In genomic region chr6:89375427-89375868, GRCh38 we compare ENCODE assay signal across 8 cellular contexts. TPM values are rescaled to one million over a fixed set of nuclear protein-coding genes. Genes with fewer than 3 reads are reported as not detected.
DNase-seq lines count a peak whose midpoint lies in the region; ATAC-seq, FAIRE-seq and TF ChIP-seq lines count a peak whose summit lies in the region.

No MANE protein-coding gene starts in this region.

- H3K9me1 ChIP-seq in K562 (ENCODE audit: control insufficient read depth, insufficient read depth, low read length): no peaks in the 10 kb centered on the region

- H3K4me1 ChIP-seq in K562 (replicated peaks in 1 of 2; ENCODE audit: control insufficient read depth in 2 of 2, insufficient read depth in 2 of 2, low read length in 2 of 2): 0 out of 5 replicates have a peak, but pooled peaks cover 0 to 3% of the 10 kb centered on the region in 2 experiments
- H3K4me1 ChIP-seq in transverse colon: peaks cover 0 to 16% (median 4%) of the 10 kb centered on the region in 4 donors

- H3K79me2 ChIP-seq in K562 (ENCODE audit: control insufficient read depth, insufficient read depth, low read length): no peaks in the 10 kb centered on the region

- TF ChIP-seq EP300 in K562 (IDR thresholded peaks at IDR 0.05; ENCODE audit: low read length): no peak
- no peak for TF ChIP-seq EP300 in transverse colon (IDR thresholded peaks at IDR 0.05; ENCODE audit: low read depth)

- no peak overlapping the region for H3K27ac ChIP-seq in K562 (ENCODE audit: extremely low read depth, low read depth, low read length)
- H3K27ac ChIP-seq in transverse colon: no peak overlapping the region

- H3K27me3 Mint-ChIP-seq in T-cell: no peaks in the 10 kb centered on the region

- ATAC-seq in HG02938 (IDR thresholded peaks at IDR 0.05; ENCODE audit: unreplicated experiment): peak; percentile 88
- peak; percentile 79 to 96 (median 85) for ATAC-seq in T-cell (replicated peaks in 1 of 4)
- ATAC-seq in K562: peak; percentile 68

- in situ Hi-C loops in K562 (cut with MboI): no loop called here
- in situ Hi-C loops in transverse colon (cut with MboI; ENCODE audit: low pct_ligation_motif_present in 1 of 4, low pct_unique_long_range_greater_than_20kb in 1 of 4, low sequenced_read_pairs in 3 of 4): no loop called here

- H4K20me1 ChIP-seq in K562 (replicated peaks; ENCODE audit: control insufficient read depth, insufficient read depth, low read length): no peaks in the 10 kb centered on the region

- no peak overlapping the region for H2AFZ ChIP-seq in K562 (ENCODE audit: low read depth, low read length)

- H3K27me3 ChIP-seq in K562 (ENCODE audit: control insufficient read depth in 2 of 2, insufficient read depth in 2 of 2, low read length in 2 of 2) (peaks cover 9 to 22% of the 10 kb centered on the region in 2 experiments), transverse colon (no peaks in the 10 kb centered on the region)

- H3K9me3 ChIP-seq in K562 (replicated peaks; ENCODE audit: control insufficient read depth, insufficient read depth, low read depth, low read length): no peaks in the 10 kb centered on the region
- no peaks in the 10 kb centered on the region for H3K9me3 ChIP-seq in transverse colon

- no peak; a peak in 1 of 4 replicates for TF ChIP-seq RAD21 in K562 (CRISPR knock-in tag; conservative IDR thresholded peaks at IDR 0.05 in 1 of 2, IDR thresholded peaks at IDR 0.05 in 1 of 2)

- TF ChIP-seq CTCF in K562 (IDR thresholded peaks at IDR 0.05 in 2 of 3, conservative IDR thresholded peaks at IDR 0.05 in 1 of 3; ENCODE audit: insufficient read depth in 2 of 3, low read depth in 1 of 3, low read length in 3 of 3) (peak; percentile 28 to 46 (median 28); a peak in 3 of 6 replicates), lower leg skin (IDR thresholded peaks at IDR 0.05) (no peak), transverse colon (IDR thresholded peaks at IDR 0.05) (peak in 3 of 5 experiments; percentile 27 to 45 (median 36))

- H3K36me3 ChIP-seq in K562 (ENCODE audit: control insufficient read depth, insufficient read depth, low read length) (no peaks in the 10 kb centered on the region), transverse colon (no peaks in the 10 kb centered on the region)

- TF ChIP-seq POLR2A in K562 (conservative IDR thresholded peaks at IDR 0.05) (no peak), lower leg skin (IDR thresholded peaks at IDR 0.05) (no peak), transverse colon (IDR thresholded peaks at IDR 0.05) (no peak)

- BruUV-seq in K562 (replicated peaks; lab: Mats Ljungman, UMichigan): no TSS peak

- POLR2A ChIA-PET in T-cell (lab: Charles Lee): interaction anchor here (0.6 to 0.9 kb wide), 4 partner anchors 37 to 759 kb away, joined by 3 to 8 read pairs (median 4); partner anchors contain the start of gene PNRC1 (in 1 of the 2)
- POLR2A ChIA-PET in K562 (lab: Yijun Ruan, JAX): interaction anchor here (0.6 kb wide), 1 partner anchor 233 kb away, joined by 3 read pairs; no protein-coding TSS in a partner anchor

- no peak for FAIRE-seq in K562 (lab: Jason Lieb, UNC)

- intact Hi-C loops in K562 (cut with micrococcal nuclease) (no loop called here), lower leg skin (cut with DNase I; ENCODE audit: low total_unique reads) (no loop called here), transverse colon (cut with DNase I; ENCODE audit: low total_unique reads) (no loop called here)

- no peak overlapping the region for H3K4me3 ChIP-seq in K562
- H3K4me3 ChIP-seq in lower leg skin (ENCODE audit: low read depth, poor library complexity, severe bottlenecking): no peak overlapping the region
- no peak overlapping the region for H3K4me3 ChIP-seq in transverse colon

- H3K4me1 Mint-ChIP-seq in T-cell: peaks cover 20 to 25% (median 24%) of the 10 kb centered on the region in 3 donors

- no peak overlapping the region for H3K4me3 Mint-ChIP-seq in T-cell

- H3K36me3 Mint-ChIP-seq in T-cell: no peaks in the 10 kb centered on the region

- peak in 2 of 3 donors; percentile 30 to 31 for DNase-seq in stimulated activated CD4-positive, alpha-beta T cell treated with anti-CD3 and anti-CD28 coated beads, Interleukin-12 subunit alpha, Interleukin-12 subunit beta, amount 100 ng/mL, for 48 hours (ENCODE audit: low read depth in 2 of 3, low spot score in 1 of 3)
- no peak for DNase-seq in stimulated activated CD4-positive, alpha-beta T cell treated with anti-CD3 and anti-CD28 coated beads, Interleukin-2, amount 100 ng/mL, for 48 hours
- DNase-seq in NCI-H146 (lab: John Stamatoyannopoulos, UW): peak; percentile 98
- peak; percentile 14 to 87 (median 74) for DNase-seq in T-cell
- peak in 1 of 4 experiments; percentile 18 for DNase-seq in K562 (ENCODE audit: extremely low read depth in 1 of 4, low spot score in 3 of 4)
- DNase-seq in lower leg skin (ENCODE audit: low spot score in 2 of 2): peak; percentile 29 to 88
- peak; percentile 83 for DNase-seq in transverse colon

- no peaks in the 10 kb centered on the region for H3K9me3 Mint-ChIP-seq in T-cell

- H3K27ac Mint-ChIP-seq in T-cell: peak overlapping the region; percentile 52 to 62

- WGBS in K562 (ENCODE audit: insufficient coverage, low coverage, missing lambda C conversion rate): 4% methylated on average over 2 of the region's 2 CpGs
- 53 to 54% methylated on average over 2 of the region's 2 CpGs for WGBS in lower leg skin, 2 donors
- whole genome bisulfite sequencing in transverse colon (ENCODE audit: low coverage in 1 of 2), 2 donors: 11 to 56% methylated on average over 1 to 2 of the region's 2 CpGs

- CTCF ChIA-PET in T-cell (lab: Charles Lee) (interaction anchor here (0.5 to 2.0 kb wide), 8 partner anchors 38 to 416 kb away, joined by 3 to 9 read pairs (median 3); partner anchors contain the start of genes PNRC1 (in 1 of the 2) and RNGTT (in 1 of the 2)), K562 (lab: Yijun Ruan, JAX; ENCODE audit: low intra/inter-chr PET ratio) (interaction anchor here (0.7 to 0.9 kb wide), 2 partner anchors 92 to 235 kb away, joined by 3 to 4 read pairs; no protein-coding TSS in a partner anchor)

- no peak overlapping the region for H3K4me2 ChIP-seq in K562 (ENCODE audit: insufficient read depth, low read length)

- H3K9ac ChIP-seq in K562 (ENCODE audit: insufficient read depth in 1 of 2, low read depth in 2 of 2, low read length in 2 of 2): 0 out of 4 replicates have a peak overlapping the region, but pooled peaks of 1 of the 2 experiments have one; percentile 46

RNA-seq across cellular contexts. Expression of gene UBE2J1, which starts 22.9 kb away (rescaled TPM):
- total RNA-seq in T-cell (10 to 100 TPM; 14.6 to 24.1 (median 22.6) TPM), K562 (2014; rRNA removed) (19.6 and 19.7 TPM in 2 replicates), K562 (2014; rRNA removed; fragmentation: Illumina TruSeq; extraction: Trizol) (27.2 and 30.0 TPM in 2 replicates), K562 (2015; rRNA removed; fragmentation: Illumina TruSeq; extraction: Trizol) (25.8 and 28.5 TPM in 2 replicates), K562 (2021) (22.0 and 22.4 TPM in 2 replicates), lower leg skin (10 to 100 TPM; 15.9 to 26.7 (median 22.6) TPM), transverse colon (10 to 100 TPM; 27.3 to 52.9 (median 38.2) TPM)
- total RNA-seq in K562 (2011; cell fraction: chromatin; rRNA removed; ENCODE audit: low replicate concordance): 4.2 and 10.1 TPM in 2 replicates
- 3.0 and 3.3 TPM in 2 replicates for total RNA-seq in K562 (2011; cell fraction: nucleolus; rRNA removed)
- total RNA-seq in K562 (2011; cell fraction: nucleoplasm; rRNA removed): 6.1 and 12.7 TPM in 2 replicates
- polyA plus RNA-seq in K562 (2011; rRNA removed) (25.8 and 32.6 TPM in 2 replicates), K562 (2014; fragmentation: Illumina TruSeq; extraction: Trizol) (24.6 and 28.9 TPM in 2 replicates), K562 (2014; fragmentation: Nextera tagmentation; extraction: Ambion mirVana) (10 to 100 TPM; 11.6 to 14.9 TPM), K562 (2014; rRNA removed) (18.8 and 20.6 TPM in 2 replicates)
- 11.5 and 16.4 TPM in 2 replicates for polyA plus RNA-seq in K562 (2011; cell fraction: cytosol; rRNA removed)
- 6.1 and 7.8 TPM in 2 replicates for polyA plus RNA-seq in K562 (2011; cell fraction: nucleus; rRNA removed)
- 19.3 and 26.0 TPM in 2 replicates for polyA plus RNA-seq in K562 (2012)
- polyA minus RNA-seq in K562 (2011; rRNA and poly(A)+ RNA removed): 34.0 and 34.2 TPM in 2 replicates
- 12.6 and 13.2 TPM in 2 replicates for polyA minus RNA-seq in K562 (2011; cell fraction: cytosol; rRNA and poly(A)+ RNA removed)
- polyA minus RNA-seq in K562 (2011; cell fraction: nucleus; rRNA and poly(A)+ RNA removed): 3.6 and 7.0 TPM in 2 replicates

RNA-seq across cellular contexts. Expression of gene RRAGD, which starts 36.6 kb away (rescaled TPM):
- total RNA-seq in T-cell: 1 to 10 TPM; 2.3 to 4.9 (median 4.6) TPM
- total RNA-seq in K562 (2011; cell fraction: chromatin; rRNA removed; ENCODE audit: low replicate concordance): not detected in 2 replicates
- total RNA-seq in K562 (2011; cell fraction: nucleolus; rRNA removed): not detected in 2 replicates
- not detected in 2 replicates for total RNA-seq in K562 (2011; cell fraction: nucleoplasm; rRNA removed)
- not detected in 2 replicates for total RNA-seq in K562 (2014; rRNA removed)
- not detected in 2 replicates for total RNA-seq in K562 (2014; rRNA removed; fragmentation: Illumina TruSeq; extraction: Trizol)
- 0.07 TPM in 1 of 2 replicates, not detected in the other for total RNA-seq in K562 (2015; rRNA removed; fragmentation: Illumina TruSeq; extraction: Trizol)
- total RNA-seq in K562 (2021): 0.04 TPM in 1 of 2 replicates, not detected in the other
- 0.03 and 0.24 TPM in 2 replicates for polyA plus RNA-seq in K562 (2011; rRNA removed)
- polyA plus RNA-seq in K562 (2011; cell fraction: cytosol; rRNA removed): 0.03 TPM in 1 of 2 replicates, not detected in the other
- polyA plus RNA-seq in K562 (2011; cell fraction: nucleus; rRNA removed): 0.14 TPM in 1 of 2 replicates, not detected in the other
- 0.03 and 0.12 TPM in 2 replicates for polyA plus RNA-seq in K562 (2012)
- polyA plus RNA-seq in K562 (2014; fragmentation: Illumina TruSeq; extraction: Trizol): not detected in 2 replicates
- not detected for polyA plus RNA-seq in K562 (2014; fragmentation: Nextera tagmentation; extraction: Ambion mirVana)
- not detected in 2 replicates for polyA plus RNA-seq in K562 (2014; rRNA removed)
- polyA minus RNA-seq in K562 (2011; rRNA and poly(A)+ RNA removed): 0.15 TPM in 1 of 2 replicates, not detected in the other
- polyA minus RNA-seq in K562 (2011; cell fraction: cytosol; rRNA and poly(A)+ RNA removed): not detected in 2 replicates
- not detected in 2 replicates for polyA minus RNA-seq in K562 (2011; cell fraction: nucleus; rRNA and poly(A)+ RNA removed)
- 10 to 100 TPM; 13.3 to 22.3 (median 20.1) TPM for total RNA-seq in lower leg skin
- total RNA-seq in transverse colon: 1 to 10 TPM in 3 of 4 donors, under 1 TPM in 1; 0.80 to 7.0 (median 2.2) TPM

RNA-seq across cellular contexts. Expression of gene ANKRD6, which starts 57.5 kb away (rescaled TPM):
- 1 to 10 TPM; 3.0 to 8.4 (median 5.3) TPM for total RNA-seq in T-cell
- 0.26 TPM in 1 of 2 replicates, not detected in the other for total RNA-seq in K562 (2011; cell fraction: chromatin; rRNA removed; ENCODE audit: low replicate concordance)
- not detected in 2 replicates for total RNA-seq in K562 (2011; cell fraction: nucleolus; rRNA removed)
- total RNA-seq in K562 (2011; cell fraction: nucleoplasm; rRNA removed): not detected in 2 replicates
- total RNA-seq in K562 (2014; rRNA removed): not detected in 2 replicates
- 0.22 TPM in 1 of 2 replicates, not detected in the other for total RNA-seq in K562 (2014; rRNA removed; fragmentation: Illumina TruSeq; extraction: Trizol)
- total RNA-seq in K562 (2015; rRNA removed; fragmentation: Illumina TruSeq; extraction: Trizol): not detected in 2 replicates
- 0.13 TPM in 1 of 2 replicates, not detected in the other for total RNA-seq in K562 (2021)
- 0.08 and 0.23 TPM in 2 replicates for polyA plus RNA-seq in K562 (2011; rRNA removed)
- polyA plus RNA-seq in K562 (2011; cell fraction: cytosol; rRNA removed): 0.01 and 0.03 TPM in 2 replicates
- 0.07 and 0.13 TPM in 2 replicates for polyA plus RNA-seq in K562 (2011; cell fraction: nucleus; rRNA removed)
- 0.12 and 0.55 TPM in 2 replicates for polyA plus RNA-seq in K562 (2012)
- not detected in 2 replicates for polyA plus RNA-seq in K562 (2014; fragmentation: Illumina TruSeq; extraction: Trizol)
- under 1 TPM; 0.04 TPM for polyA plus RNA-seq in K562 (2014; fragmentation: Nextera tagmentation; extraction: Ambion mirVana)
- 1.3 TPM in 1 of 2 replicates, not detected in the other for polyA plus RNA-seq in K562 (2014; rRNA removed)
- 0.54 TPM in 1 of 2 replicates, not detected in the other for polyA minus RNA-seq in K562 (2011; rRNA and poly(A)+ RNA removed)
- 1.3 TPM in 1 of 2 replicates, not detected in the other for polyA minus RNA-seq in K562 (2011; cell fraction: cytosol; rRNA and poly(A)+ RNA removed)
- polyA minus RNA-seq in K562 (2011; cell fraction: nucleus; rRNA and poly(A)+ RNA removed): not detected in 2 replicates
- 1 to 10 TPM; 3.2 to 6.7 (median 4.8) TPM for total RNA-seq in lower leg skin
- total RNA-seq in transverse colon: 1 to 10 TPM; 2.7 to 9.4 (median 6.6) TPM

Comparison
In these comparisons a context has a peak if more than half of its experiments do, and no peak if none do; other contexts are left out.
1. DNase-seq: peak in stimulated activated CD4-positive, alpha-beta T cell treated with anti-CD3 and anti-CD28 coated beads, Interleukin-12 subunit alpha, Interleukin-12 subunit beta, amount 100 ng/mL, for 48 hours (2 of 3), NCI-H146 (single experiment), T-cell (34 of 34), lower leg skin (2 of 2) and transverse colon (single experiment); none in stimulated activated CD4-positive, alpha-beta T cell treated with anti-CD3 and anti-CD28 coated beads, Interleukin-2, amount 100 ng/mL, for 48 hours (0 of 2).
2. CTCF ChIP-seq: peak in K562 (3 of 3) and transverse colon (3 of 5); none in lower leg skin (0 of 3).
3. Peak in every context shown above with its lines, with median percentiles within 50 percentile points of each other: ATAC-seq.